16 cellular contexts compared by ENCODE assay signal in genomic region chr18:31679806-31680793, GRCh38. TPM values are rescaled to one million over a fixed set of nuclear protein-coding genes. Genes with fewer than 3 reads are reported as not detected.
A peak's percentile ranks its signal among the peaks of the same experiment; 100 is the strongest.
DNase-seq lines count a peak whose midpoint lies in the region; ATAC-seq and TF ChIP-seq lines count a peak whose summit lies in the region.
"Had no signal": no experiment of that assay in that cellular context is flagged by ENCODE, and none has a peak within 500 bp of the region (broad histone marks: within the 10 kb centered on the region; RNA-seq: fewer than 3 reads in every experiment).

No MANE protein-coding gene starts in this region.

- H3K36me3 ChIP-seq in PC-3 (ENCODE audit: low read depth, low read length) (no peaks in the 10 kb centered on the region), mucosa of rectum (ENCODE audit: control insufficient read depth in 2 of 2, insufficient read depth in 2 of 2, low read length in 2 of 2) (no peaks in the 10 kb centered on the region)
- H3K36me3 ChIP-seq: ovary had no signal

- no TSS peak for BruUV-seq in PC-3 (replicated peaks; lab: Mats Ljungman, UMichigan)

- H3K79me2 ChIP-seq in PC-3 (ENCODE audit: low read length), result no peaks in the 10 kb centered on the region

- H3F3A ChIP-seq in PC-3 (ENCODE audit: low read length, unreplicated experiment), result no peaks in the 10 kb centered on the region

- H3K4me1 Mint-ChIP-seq in endothelial cell (ENCODE audit: unreplicated experiment), result peaks cover 37% of the 10 kb centered on the region
- peaks cover 11% of the 10 kb centered on the region for H3K4me1 Mint-ChIP-seq in CD4-positive, alpha-beta T cell (ENCODE audit: low read depth)

- H3K4me3 ChIP-seq in PC-3 (ENCODE audit: low read length) (no peak overlapping the region), mucosa of rectum (ENCODE audit: low read length in 2 of 2) (no peak overlapping the region)
- H3K4me3 ChIP-seq: lung, ovary had no signal

- H2AFZ ChIP-seq in PC-3 (ENCODE audit: low read length), result no peak overlapping the region

- POLR2A ChIA-PET in PC-3 (lab: Charles Lee; ENCODE audit: unreplicated experiment), result no interaction called here
- POLR2A ChIA-PET in CD4-positive, alpha-beta T cell (lab: Charles Lee), result no interaction called here

- TF ChIP-seq CTCF in PC-3 (conservative IDR thresholded peaks at IDR 0.05; ENCODE audit: low read depth, low read length) (no peak), endothelial cell (IDR thresholded peaks at IDR 0.05; ENCODE audit: unreplicated experiment) (no peak)
- no peak for TF ChIP-seq CTCF in CD4-positive, alpha-beta T cell (IDR thresholded peaks at IDR 0.05)

- H3K27me3 ChIP-seq in PC-3 (ENCODE audit: low read length) (no peaks in the 10 kb centered on the region), mucosa of rectum (ENCODE audit: control insufficient read depth in 2 of 2, insufficient read depth in 2 of 2, low read length in 2 of 2) (no peaks in the 10 kb centered on the region)
- peaks cover 18% of the 10 kb centered on the region for H3K27me3 ChIP-seq in CD4-positive, alpha-beta T cell (ENCODE audit: control insufficient read depth, insufficient read depth, low read length)
- H3K27me3 ChIP-seq: ovary had no signal

- CTCF ChIA-PET in PC-3 (lab: Charles Lee), result no interaction called here
- CTCF ChIA-PET in CD4-positive, alpha-beta T cell (lab: Charles Lee), result no interaction called here

- DNase-seq in ELF-1 (ENCODE audit: low read depth, low spot score), result peak; percentile 42
- DNase-seq in PC-3, result peak; percentile 12
- no peak for DNase-seq in endothelial cell (ENCODE audit: low spot score)
- DNase-seq in SHP77 treated with DMSO at 0.1 percent for 48 hours (lab: John Stamatoyannopoulos, UW), result no peak
- DNase-seq in activated CD4-positive, alpha-beta T cell treated with anti-CD3 and anti-CD28 coated beads for 48 hours, result no peak
- DNase-seq in CD4-positive, alpha-beta T cell, result no peak
- DNase-seq: activated CD8-positive, alpha-beta memory T cell treated with anti-CD3 and anti-CD28 coated beads, Interleukin-2, amount 50 U/mL, for 48 hours; MM.1S; NCI-H2171; ovary; stimulated activated CD4-positive, alpha-beta T cell treated with anti-CD3 and anti-CD28 coated beads, Interleukin-12 subunit alpha, Interleukin-12 subunit beta, amount 100 ng/mL, for 4 hours had no signal

- peak overlapping the region; percentile 74 for H3K27ac Mint-ChIP-seq in endothelial cell (ENCODE audit: unreplicated experiment)
- no peak overlapping the region for H3K27ac Mint-ChIP-seq in CD4-positive, alpha-beta T cell
- H3K27ac Mint-ChIP-seq: activated naive CD4-positive, alpha-beta T cell treated with anti-CD3 and anti-CD28 coated beads, Interleukin-2, amount 50 U/mL, for 72 hours had no signal

- H3K27me3 Mint-ChIP-seq in endothelial cell (ENCODE audit: unreplicated experiment), result peaks cover 9% of the 10 kb centered on the region
- peaks cover 55% of the 10 kb centered on the region for H3K27me3 Mint-ChIP-seq in CD4-positive, alpha-beta T cell

- H3K9me2 ChIP-seq in PC-3 (replicated peaks; ENCODE audit: low read length), result no peaks in the 10 kb centered on the region

- H3K36me3 Mint-ChIP-seq in endothelial cell (ENCODE audit: low read depth, unreplicated experiment), result peaks cover 3% of the 10 kb centered on the region
- no peaks in the 10 kb centered on the region for H3K36me3 Mint-ChIP-seq in CD4-positive, alpha-beta T cell (ENCODE audit: low read depth)

- no peaks in the 10 kb centered on the region for H3K9me3 Mint-ChIP-seq in endothelial cell (ENCODE audit: unreplicated experiment)
- no peaks in the 10 kb centered on the region for H3K9me3 Mint-ChIP-seq in CD4-positive, alpha-beta T cell
- H3K9me3 Mint-ChIP-seq: activated naive CD4-positive, alpha-beta T cell treated with anti-CD3 and anti-CD28 coated beads, Interleukin-2, amount 50 U/mL, for 72 hours; central memory CD8-positive, alpha-beta T cell had no signal

- no peak for ATAC-seq in PC-3
- no peak for ATAC-seq in HG02885 (IDR thresholded peaks at IDR 0.05; ENCODE audit: poor library complexity, unreplicated experiment)
- no peak for ATAC-seq in CD4-positive, alpha-beta T cell (ENCODE audit: poor library complexity)
- ATAC-seq: activated naive CD4-positive, alpha-beta T cell treated with anti-CD3 and anti-CD28 coated beads, Interleukin-2, amount 50 U/mL, for 72 hours had no signal

- H3K4me2 ChIP-seq in PC-3 (ENCODE audit: low read length), result peak overlapping the region; percentile 53

- H3K4me1 ChIP-seq in PC-3 (ENCODE audit: insufficient read depth, low read length) (peaks cover 38% of the 10 kb centered on the region), mucosa of rectum (ENCODE audit: control insufficient read depth in 2 of 2, insufficient read depth in 2 of 2, low read length in 2 of 2) (peaks cover 10 to 22% of the 10 kb centered on the region in 2 donors)

- H3K9me3 ChIP-seq in PC-3 (ENCODE audit: low read length), result no peaks in the 10 kb centered on the region
- no peaks in the 10 kb centered on the region for H3K9me3 ChIP-seq in mucosa of rectum (ENCODE audit: control insufficient read depth in 2 of 2, low read length in 2 of 2)
- no peaks in the 10 kb centered on the region for H3K9me3 ChIP-seq in CD4-positive, alpha-beta T cell (ENCODE audit: control insufficient read depth, low read length)
- H3K9me3 ChIP-seq: ovary had no signal

- intact Hi-C loops in PC-3 (cut with micrococcal nuclease), result loop anchor here (5.0 kb wide), 1 partner anchor 33 kb away; no protein-coding TSS in a partner anchor
- intact Hi-C loops in CD4-positive, alpha-beta T cell (cut with DNase I, micrococcal nuclease), result no loop called here

- no peak overlapping the region; the same call in 1 of the 2 replicates for H3K9ac ChIP-seq in PC-3 (ENCODE audit: low read length)
- no peak overlapping the region for H3K9ac ChIP-seq in mucosa of rectum (ENCODE audit: low read depth in 1 of 2, low read length in 2 of 2)

- H3K4me3 Mint-ChIP-seq in endothelial cell (ENCODE audit: unreplicated experiment), result no peak overlapping the region
- no peak overlapping the region for H3K4me3 Mint-ChIP-seq in CD4-positive, alpha-beta T cell
- H3K4me3 Mint-ChIP-seq: central memory CD8-positive, alpha-beta T cell had no signal

- peak overlapping the region; percentile 90 for H3K27ac ChIP-seq in PC-3 (ENCODE audit: low read length)
- peak overlapping the region; percentile 44 to 69 for H3K27ac ChIP-seq in mucosa of rectum (ENCODE audit: low read depth in 2 of 2, low read length in 2 of 2)
- no peak overlapping the region for H3K27ac ChIP-seq in CD4-positive, alpha-beta T cell (ENCODE audit: low read depth, low read length)
- H3K27ac ChIP-seq: ovary had no signal

- no peaks in the 10 kb centered on the region for H4K20me1 ChIP-seq in PC-3 (ENCODE audit: low read length)

RNA-seq across cellular contexts. Expression of gene B4GALT6, which starts 4.3 kb away (rescaled TPM):
- total RNA-seq in PC-3 (2014; rRNA removed), result 1.4 and 2.4 TPM in 2 replicates
- total RNA-seq in endothelial cell (ENCODE audit: unreplicated experiment), result 31.6 TPM
- under 1 TPM in 1 of 2 experiments, not detected in 1; 0.75 TPM for total RNA-seq in CD4-positive, alpha-beta T cell

Comparison
In these comparisons a context has a peak if more than half of its experiments do, and no peak if none do; other contexts are left out.
1. DNase-seq: peak in ELF-1 (single experiment) and PC-3 (single experiment); none in endothelial cell (single experiment), SHP77 treated with DMSO at 0.1 percent for 48 hours (single experiment), activated CD4-positive, alpha-beta T cell treated with anti-CD3 and anti-CD28 coated beads for 48 hours (single experiment) and CD4-positive, alpha-beta T cell (0 of 10).